In the genomic region with DNA sequence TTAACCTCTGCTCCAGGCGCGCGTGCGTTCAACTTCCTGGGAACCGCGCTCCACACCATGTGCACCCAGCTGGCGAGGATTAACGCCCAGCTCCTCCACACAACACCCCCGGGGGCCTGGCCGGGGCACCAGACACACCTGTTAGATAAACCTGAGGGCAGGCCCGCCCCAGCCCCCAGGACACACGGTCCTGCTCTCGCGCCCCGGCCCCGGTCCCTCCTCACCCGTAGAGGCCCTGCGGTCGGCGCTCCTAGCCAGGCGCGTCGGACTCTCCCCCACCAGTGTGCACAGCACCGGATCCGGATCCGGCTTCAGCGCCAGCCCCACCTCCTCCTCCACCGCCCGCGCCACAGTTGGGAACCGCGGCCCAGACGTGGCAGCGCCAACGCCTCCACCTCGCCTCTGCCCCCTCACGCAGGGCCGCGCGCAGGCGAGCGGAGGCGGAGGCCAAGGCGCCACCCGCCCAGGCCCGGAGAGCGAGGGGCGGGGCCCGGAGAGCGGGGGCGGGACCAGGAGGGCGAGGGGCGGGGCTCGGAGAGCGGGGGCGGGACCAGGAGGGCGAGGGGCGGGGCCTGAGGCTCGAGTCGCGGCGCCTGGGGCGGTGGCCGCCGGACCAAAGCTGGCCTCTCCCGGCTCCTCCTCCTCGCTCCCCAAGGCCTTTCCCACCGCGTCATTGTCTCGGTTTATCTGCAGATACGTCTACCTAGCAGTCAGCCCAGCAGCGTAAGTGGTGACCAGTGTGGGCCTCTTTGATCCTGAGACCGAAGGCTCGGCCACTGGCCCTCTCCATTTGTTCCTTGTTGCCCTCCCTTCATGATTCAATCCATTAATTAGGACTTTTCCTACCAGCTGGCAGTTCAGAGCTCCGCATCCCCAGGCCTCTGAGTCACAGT, we compare ENCODE assay signal across 8 cellular contexts. TPM values are rescaled to one million over a fixed set of nuclear protein-coding genes. Genes with fewer than 3 reads are reported as not detected.
DNase-seq lines count a peak whose midpoint lies in the region; ATAC-seq and TF ChIP-seq lines count a peak whose summit lies in the region.

GNPNAT1 (minus strand) TSS at position 404 of the 893 bp plus-strand sequence. CDS start 6,957 bp downstream, outside the sequence.

- TF ChIP-seq CTCF in DOHH2 (IDR thresholded peaks at IDR 0.05; ENCODE audit: low read depth, low read length, poor library complexity, severe bottlenecking) (peak; percentile 13), GM23338 (conservative IDR thresholded peaks at IDR 0.05; ENCODE audit: low read depth in 2 of 2) (no peak), RWPE1 (conservative IDR thresholded peaks at IDR 0.05; ENCODE audit: low read depth) (no peak), fibroblast of lung (conservative IDR thresholded peaks at IDR 0.05 in 1 of 2, IDR thresholded peaks at IDR 0.05 in 1 of 2; ENCODE audit: low read depth in 1 of 2, low read length in 2 of 2) (no peak)

- POLR2A ChIA-PET in RWPE1 (lab: Yijun Ruan, JAX; ENCODE audit: low non-redundant PET), result interaction anchor here (0.5 kb wide), 1 partner anchor 123 kb away, joined by 4 read pairs; no protein-coding TSS in a partner anchor
- POLR2A ChIA-PET in naive thymus-derived CD4-positive, alpha-beta T cell (lab: Charles Lee), result interaction anchor here (1.0 to 3.8 kb wide), 7 partner anchors 46 to 361 kb away, joined by 3 to 21 read pairs (median 4); partner anchors contain the start of genes ERO1A, GPR137C, STYX and TXNDC16

- H3K27me3 Mint-ChIP-seq in GM23338 (ENCODE audit: insufficient read depth, low read depth, poor library complexity), result peaks cover 3% of the 10 kb centered on the region
- H3K27me3 Mint-ChIP-seq in activated T-helper 17 cell treated with anti-CD3 and anti-CD28 coated beads, Interleukin-2, amount 50 U/mL, for 72 hours, result no peaks in the 10 kb centered on the region
- no peaks in the 10 kb centered on the region for H3K27me3 Mint-ChIP-seq in naive thymus-derived CD4-positive, alpha-beta T cell
- H3K27me3 Mint-ChIP-seq in stimulated activated memory B cell treated with anti-CD40 and anti-IgM and Interleukin-4, amounts not matched to agents 10 μg/mL and 1 μg/mL and 100 μg/mL, for 72 hours, result no peaks in the 10 kb centered on the region

- H3K79me2 ChIP-seq in DOHH2 (ENCODE audit: control insufficient read depth, low read length) (peaks cover 34% of the 10 kb centered on the region), GM23338 (replicated peaks; ENCODE audit: insufficient read depth) (peaks cover 43% of the 10 kb centered on the region), fibroblast of lung (ENCODE audit: control insufficient read depth, insufficient read depth, low read length) (peaks cover 42% of the 10 kb centered on the region)

- H3K4me3 Mint-ChIP-seq in GM23338, result peak within 1 kb of the TSS; percentile 84
- peak within 1 kb of the TSS; percentile 96 for H3K4me3 Mint-ChIP-seq in activated T-helper 17 cell treated with anti-CD3 and anti-CD28 coated beads, Interleukin-2, amount 50 U/mL, for 72 hours
- peak within 1 kb of the TSS; percentile 86 to 94 (median 93) for H3K4me3 Mint-ChIP-seq in naive thymus-derived CD4-positive, alpha-beta T cell
- H3K4me3 Mint-ChIP-seq in stimulated activated memory B cell treated with anti-CD40 and anti-IgM and Interleukin-4, amounts not matched to agents 10 μg/mL and 1 μg/mL and 100 μg/mL, for 72 hours, result peak within 1 kb of the TSS; percentile 88

- ATAC-seq in GM23338, result peak; percentile 92
- peak; percentile 90 for ATAC-seq in activated T-helper 17 cell treated with anti-CD3 and anti-CD28 coated beads, Interleukin-2, amount 50 U/mL, for 72 hours (replicated peaks)
- ATAC-seq in naive thymus-derived CD4-positive, alpha-beta T cell, result peak; percentile 98
- ATAC-seq in stimulated activated memory B cell treated with anti-CD40 and anti-IgM and Interleukin-4, amounts not matched to agents 10 μg/mL and 1 μg/mL and 100 μg/mL, for 72 hours, result peak; percentile 98

- H3K4me2 ChIP-seq in DOHH2 (ENCODE audit: low read length), result peak within 1 kb of the TSS; percentile 81
- H3K4me2 ChIP-seq in GM23338, result peak within 1 kb of the TSS; percentile 80
- H3K4me2 ChIP-seq in fibroblast of lung (ENCODE audit: extremely low read depth, insufficient read depth, low read length), result peak within 1 kb of the TSS; percentile 86

- H3K4me1 Mint-ChIP-seq in GM23338, result peaks cover 15% of the 10 kb centered on the region
- peaks cover 26% of the 10 kb centered on the region for H3K4me1 Mint-ChIP-seq in activated T-helper 17 cell treated with anti-CD3 and anti-CD28 coated beads, Interleukin-2, amount 50 U/mL, for 72 hours
- H3K4me1 Mint-ChIP-seq in naive thymus-derived CD4-positive, alpha-beta T cell, result peaks cover 23 to 48% (median 44%) of the 10 kb centered on the region in 7 donors
- H3K4me1 Mint-ChIP-seq in stimulated activated memory B cell treated with anti-CD40 and anti-IgM and Interleukin-4, amounts not matched to agents 10 μg/mL and 1 μg/mL and 100 μg/mL, for 72 hours, result peaks cover 27% of the 10 kb centered on the region

- H3K27ac ChIP-seq in DOHH2 (ENCODE audit: low read depth, low read length) (no peak within 1 kb of the TSS), GM23338 (ENCODE audit: low read depth) (peak within 1 kb of the TSS; percentile 83; the same call in 1 of the 2 replicates), RWPE1 (peak within 1 kb of the TSS; percentile 90), fibroblast of lung (ENCODE audit: insufficient read depth, low read length) (peak within 1 kb of the TSS; percentile 95)
- peak within 1 kb of the TSS; percentile 74 for H3K27ac ChIP-seq in naive thymus-derived CD4-positive, alpha-beta T cell (ENCODE audit: low read depth, low read length)

- H3K9ac ChIP-seq in fibroblast of lung (ENCODE audit: insufficient read depth, low read length), result peak within 1 kb of the TSS; percentile 82

- CTCF ChIA-PET in RWPE1 (lab: Yijun Ruan, JAX), result no interaction called here
- CTCF ChIA-PET in naive thymus-derived CD4-positive, alpha-beta T cell (lab: Charles Lee), result no interaction called here

- no peaks in the 10 kb centered on the region for H4K20me1 ChIP-seq in DOHH2 (ENCODE audit: control insufficient read depth, insufficient read depth, low read depth, low read length)
- H4K20me1 ChIP-seq in GM23338 (replicated peaks; ENCODE audit: insufficient read depth), result peaks cover 6% of the 10 kb centered on the region; the same call in 1 of the 2 replicates
- H4K20me1 ChIP-seq in fibroblast of lung (ENCODE audit: control insufficient read depth, extremely low read depth, insufficient read depth, low read length), result no peaks in the 10 kb centered on the region

- no peaks in the 10 kb centered on the region; the same call in 2 of the 3 replicates for H3K9me3 Mint-ChIP-seq in GM23338
- H3K9me3 Mint-ChIP-seq in activated T-helper 17 cell treated with anti-CD3 and anti-CD28 coated beads, Interleukin-2, amount 50 U/mL, for 72 hours, result no peaks in the 10 kb centered on the region
- H3K9me3 Mint-ChIP-seq in naive thymus-derived CD4-positive, alpha-beta T cell, result peaks cover 0 to 2% (median under 1%) of the 10 kb centered on the region in 11 donors
- H3K9me3 Mint-ChIP-seq in stimulated activated memory B cell treated with anti-CD40 and anti-IgM and Interleukin-4, amounts not matched to agents 10 μg/mL and 1 μg/mL and 100 μg/mL, for 72 hours, result no peaks in the 10 kb centered on the region

- H3F3A ChIP-seq in DOHH2 (ENCODE audit: control insufficient read depth, insufficient read depth) (peaks cover 7% of the 10 kb centered on the region; the same call in 1 of the 2 replicates), GM23338 (replicated peaks; ENCODE audit: low read depth) (no peaks in the 10 kb centered on the region)

- H3K9me3 ChIP-seq in DOHH2 (ENCODE audit: control insufficient read depth, insufficient read depth, low read length), result no peaks in the 10 kb centered on the region
- no peaks in the 10 kb centered on the region for H3K9me3 ChIP-seq in fibroblast of lung (ENCODE audit: control insufficient read depth, insufficient read depth, low read depth, low read length)
- no peaks in the 10 kb centered on the region for H3K9me3 ChIP-seq in naive thymus-derived CD4-positive, alpha-beta T cell (ENCODE audit: control insufficient read depth in 2 of 3, low read length in 3 of 3)

- H3K4me3 ChIP-seq in DOHH2 (ENCODE audit: low read length) (peak within 1 kb of the TSS; percentile 87), GM23338 (peak within 1 kb of the TSS; percentile 68), fibroblast of lung (replicated peaks in 1 of 4; ENCODE audit: control extremely low read depth in 1 of 4, insufficient read depth in 1 of 4, low read depth in 3 of 4, low read length in 4 of 4) (peak within 1 kb of the TSS; percentile 65 to 81 (median 78))
- peak within 1 kb of the TSS; percentile 87 for H3K4me3 ChIP-seq in naive thymus-derived CD4-positive, alpha-beta T cell (ENCODE audit: low read length)

- H3K36me3 ChIP-seq in DOHH2 (ENCODE audit: control insufficient read depth, low read length) (no peaks in the 10 kb centered on the region; the same call in 1 of the 2 replicates), GM23338 (ENCODE audit: insufficient read depth) (no peaks in the 10 kb centered on the region), fibroblast of lung (ENCODE audit: control insufficient read depth, insufficient read depth, low read length) (no peaks in the 10 kb centered on the region)
- no peaks in the 10 kb centered on the region for H3K36me3 ChIP-seq in naive thymus-derived CD4-positive, alpha-beta T cell (ENCODE audit: control insufficient read depth in 2 of 3, insufficient read depth in 3 of 3, low read length in 3 of 3)

- H3K4me1 ChIP-seq in DOHH2 (ENCODE audit: control insufficient read depth, low read length), result peaks cover 16% of the 10 kb centered on the region
- peaks cover 19% of the 10 kb centered on the region for H3K4me1 ChIP-seq in GM23338 (ENCODE audit: insufficient read depth)
- H3K4me1 ChIP-seq in fibroblast of lung (ENCODE audit: control insufficient read depth, extremely low read depth, insufficient read depth, low read length), result peaks cover 7% of the 10 kb centered on the region
- H3K4me1 ChIP-seq in naive thymus-derived CD4-positive, alpha-beta T cell (ENCODE audit: control insufficient read depth in 2 of 2, insufficient read depth in 2 of 2, low read length in 2 of 2), result peaks cover 15 to 18% of the 10 kb centered on the region in 2 donors

- intact Hi-C loops in naive thymus-derived CD4-positive, alpha-beta T cell (cut with micrococcal nuclease), result loop anchor here (1.0 to 10.0 kb wide), 15 partner anchors 50 to 1605 kb away; partner anchors contain the start of genes DDHD1 (in 2 of the 2), FRMD6 (in 2 of the 2), GPR137C (in 2 of the 2) and PSMC6 (in 2 of the 2)

- H3K36me3 Mint-ChIP-seq in GM23338 (ENCODE audit: low read depth), result peaks cover 4% of the 10 kb centered on the region; the same call in 2 of the 3 replicates
- H3K36me3 Mint-ChIP-seq in activated T-helper 17 cell treated with anti-CD3 and anti-CD28 coated beads, Interleukin-2, amount 50 U/mL, for 72 hours (ENCODE audit: low read depth), result peaks cover 8% of the 10 kb centered on the region
- H3K36me3 Mint-ChIP-seq in naive thymus-derived CD4-positive, alpha-beta T cell, result peaks cover 0 to 5% (median 0%) of the 10 kb centered on the region in 5 donors
- no peaks in the 10 kb centered on the region for H3K36me3 Mint-ChIP-seq in stimulated activated memory B cell treated with anti-CD40 and anti-IgM and Interleukin-4, amounts not matched to agents 10 μg/mL and 1 μg/mL and 100 μg/mL, for 72 hours

- H3K9me2 ChIP-seq in DOHH2 (replicated peaks; ENCODE audit: control insufficient read depth, low read length) (no peaks in the 10 kb centered on the region), GM23338 (ENCODE audit: insufficient read depth) (no peaks in the 10 kb centered on the region)

- DNase-seq in GM23338 (ENCODE audit: low spot score) (peak; percentile 96), LHCN-M2 (ENCODE audit: low read depth) (peak; percentile 89), RWPE1 (ENCODE audit: low spot score) (peak; percentile 90), fibroblast of lung (ENCODE audit: low read depth in 2 of 2) (peak; percentile 91)
- peak; percentile 85 to 92 (median 89) for DNase-seq in naive thymus-derived CD4-positive, alpha-beta T cell

- no peaks in the 10 kb centered on the region for H3K27me3 ChIP-seq in DOHH2 (ENCODE audit: control insufficient read depth, low read length)
- no peaks in the 10 kb centered on the region for H3K27me3 ChIP-seq in GM23338 (ENCODE audit: insufficient read depth)
- no peaks in the 10 kb centered on the region for H3K27me3 ChIP-seq in fibroblast of lung (ENCODE audit: control insufficient read depth, insufficient read depth, low read length)
- H3K27me3 ChIP-seq in naive thymus-derived CD4-positive, alpha-beta T cell (ENCODE audit: control insufficient read depth in 2 of 2, insufficient read depth in 2 of 2, low read length in 2 of 2), result no peaks in the 10 kb centered on the region

- H2AFZ ChIP-seq in GM23338, result peak within 1 kb of the TSS; percentile 97
- peak within 1 kb of the TSS; percentile 94 for H2AFZ ChIP-seq in fibroblast of lung (ENCODE audit: low read length)

- peak within 1 kb of the TSS; percentile 98 for H3K27ac Mint-ChIP-seq in GM23338
- peak within 1 kb of the TSS; percentile 86 for H3K27ac Mint-ChIP-seq in activated T-helper 17 cell treated with anti-CD3 and anti-CD28 coated beads, Interleukin-2, amount 50 U/mL, for 72 hours
- peak within 1 kb of the TSS; percentile 75 to 96 (median 89) for H3K27ac Mint-ChIP-seq in naive thymus-derived CD4-positive, alpha-beta T cell
- peak within 1 kb of the TSS; percentile 88 for H3K27ac Mint-ChIP-seq in stimulated activated memory B cell treated with anti-CD40 and anti-IgM and Interleukin-4, amounts not matched to agents 10 μg/mL and 1 μg/mL and 100 μg/mL, for 72 hours

RNA-seq across cellular contexts. Expression of gene GNPNAT1, which starts in this region (rescaled TPM):
- total RNA-seq in GM23338 (2014; rRNA removed; shearing (Covaris generic)), result 67.9 and 68.7 TPM in 2 replicates
- polyA plus RNA-seq in GM23338 (2016; fragmentation: Nextera tagmentation; extraction: Ambion mirVana) (42.1 and 44.4 TPM in 2 replicates), fibroblast of lung (40.9 and 44.5 TPM in 2 replicates)
- total RNA-seq in LHCN-M2 (2014; rRNA removed) (38.1 and 40.2 TPM in 2 replicates), fibroblast of lung (16.7 and 20.3 TPM in 2 replicates)
- polyA plus RNA-seq in LHCN-M2 (2012), result 22.2 TPM
- 10 to 100 TPM; 18.7 to 38.7 TPM for total RNA-seq in activated T-helper 17 cell treated with anti-CD3 and anti-CD28 coated beads, Interleukin-2, amount 50 U/mL, for 72 hours
- 35.6 and 37.9 TPM in 2 replicates for polyA plus RNA-seq in fibroblast of lung (2012)
- 21.4 and 27.9 TPM in 2 replicates for polyA minus RNA-seq in fibroblast of lung (ENCODE audit: low replicate concordance)
- total RNA-seq in naive thymus-derived CD4-positive, alpha-beta T cell, result 10 to 100 TPM in 1 of 5 experiments, 1 to 10 TPM in 4; 4.6 to 14.7 (median 8.5) TPM
- polyA plus RNA-seq in naive thymus-derived CD4-positive, alpha-beta T cell, result 10 to 100 TPM; 10.3 to 17.2 TPM
